ENCODE assay signal across 24 cellular contexts in the genomic region with DNA sequence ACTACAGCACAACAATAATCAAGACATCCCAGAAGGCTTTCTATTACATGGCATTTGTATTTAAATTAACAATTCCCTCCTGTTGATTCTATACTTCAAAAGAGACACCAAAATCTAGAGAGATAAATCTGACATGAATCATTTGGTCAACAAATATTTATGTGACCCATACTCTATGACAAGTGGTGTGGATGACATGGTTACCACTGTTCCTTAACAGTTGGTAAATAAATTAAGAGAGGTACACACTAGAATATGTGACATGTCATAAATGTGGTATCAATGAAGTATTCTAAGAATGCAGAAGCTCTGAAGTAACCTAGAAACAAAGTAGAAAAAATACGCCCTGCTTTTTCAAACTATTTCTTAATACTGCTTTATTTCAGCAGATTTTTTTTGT.
DNase-seq lines count a peak whose midpoint lies in the region; ATAC-seq, FAIRE-seq and TF ChIP-seq lines count a peak whose summit lies in the region.
"Had no signal": no experiment of that assay in that cellular context is flagged by ENCODE, and none has a peak within 500 bp of the region (broad histone marks: within the 10 kb centered on the region; RNA-seq: fewer than 3 reads in every experiment).

No MANE protein-coding gene starts in this region.

- H3K27ac Mint-ChIP-seq in activated T-cell treated with anti-CD3 and anti-CD28 coated beads, Interleukin-2, amount 50 U/mL, for 24 hours, result no peak overlapping the region
- H3K27ac Mint-ChIP-seq: activated CD8-positive, alpha-beta T cell treated with anti-CD3 and anti-CD28 coated beads, Interleukin-2, amount 10 ng/mL, durations not matched to agents 7 days and 5 days; T-helper 1 cell treated with Interleukin-12 subunit alpha and Interleukin-12 subunit beta and Interleukin-4 antibody, amounts not matched to agents 30 μg/mL and 1 μg/mL, for 36 hours had no signal

- no peaks in the 10 kb centered on the region for H3K27me3 Mint-ChIP-seq in activated T-cell treated with anti-CD3 and anti-CD28 coated beads, Interleukin-2, amount 50 U/mL, for 4 hours (ENCODE audit: low read depth)
- no peaks in the 10 kb centered on the region for H3K27me3 Mint-ChIP-seq in activated T-cell treated with anti-CD3 and anti-CD28 coated beads, Interleukin-2, amount 50 U/mL, for 24 hours

- 93% methylated on average over 1 of the region's 1 CpG for WGBS in HepG2 (ENCODE audit: low lambda C conversion rate)
- WGBS in right lobe of liver (ENCODE audit: insufficient coverage, low coverage, low lambda C conversion rate, missing lambda C conversion rate), result 84% methylated on average over 1 of the region's 1 CpG
- no CpG with 5 or more reads among the region's 1 CpG for WGBS in mesenchymal stem cell

- H3K18ac ChIP-seq in mesenchymal stem cell (ENCODE audit: low read depth in 1 of 2, low read length in 2 of 2), result no peak overlapping the region

- peaks cover 9% of the 10 kb centered on the region for H3K4me1 ChIP-seq in HepG2 (ENCODE audit: insufficient read depth, low read length)
- peaks cover 0 to 3% (median 0%) of the 10 kb centered on the region in 4 donors for H3K4me1 ChIP-seq in right lobe of liver
- peaks cover 34% of the 10 kb centered on the region for H3K4me1 ChIP-seq in SJSA1 (replicated peaks)
- no peaks in the 10 kb centered on the region for H3K4me1 ChIP-seq in mesenchymal stem cell (ENCODE audit: control insufficient read depth, insufficient read depth, low read depth, low read length)
- H3K4me1 ChIP-seq: SJCRH30, upper lobe of left lung had no signal

- CTCF ChIA-PET in HepG2 (lab: Yijun Ruan, JAX; ENCODE audit: low intra/inter-chr PET ratio, low total read pairs), result no interaction called here

- no peak for TF ChIP-seq RAD21 in HepG2 (CRISPR knock-in tag; IDR thresholded peaks at IDR 0.05)

- TF ChIP-seq CTCF in HepG2 (CRISPR knock-in tag; IDR thresholded peaks at IDR 0.05), result no peak
- no peak for TF ChIP-seq CTCF in right lobe of liver (IDR thresholded peaks at IDR 0.05)
- no peak for TF ChIP-seq CTCF in fibroblast of the aortic adventitia (IDR thresholded peaks at IDR 0.05; ENCODE audit: insufficient read depth, low read length)

- H2BK15ac ChIP-seq in mesenchymal stem cell (ENCODE audit: low read depth, poor library complexity, severe bottlenecking), result no peak overlapping the region

- intact Hi-C loops in HepG2 (cut with micrococcal nuclease; ENCODE audit: unreplicated experiment) (no loop called here), right lobe of liver (cut with DNase I) (no loop called here)

- POLR2A ChIA-PET in HepG2 (lab: Yijun Ruan, JAX), result no interaction called here

- H3K23ac ChIP-seq in mesenchymal stem cell (ENCODE audit: low read length in 2 of 2), result no peak overlapping the region

- no peaks in the 10 kb centered on the region for H4K20me1 ChIP-seq in HepG2 (ENCODE audit: insufficient read depth, low read length)

- H3K79me2 ChIP-seq in HepG2 (ENCODE audit: insufficient read depth, low read length), result no peaks in the 10 kb centered on the region

- H3K36me3 ChIP-seq in HepG2 (replicated peaks in 1 of 2; ENCODE audit: control insufficient read depth in 1 of 2, insufficient read depth in 2 of 2, low read length in 2 of 2) (no peaks in the 10 kb centered on the region; a peak in 1 of 5 replicates), right lobe of liver (no peaks in the 10 kb centered on the region), SJSA1 (no peaks in the 10 kb centered on the region), mesenchymal stem cell (ENCODE audit: control insufficient read depth in 1 of 2, insufficient read depth in 2 of 2, low read depth in 1 of 2, low read length in 2 of 2) (peaks cover 0 to 2% of the 10 kb centered on the region in 2 experiments)
- H3K36me3 ChIP-seq: cardiac muscle cell, SJCRH30, upper lobe of left lung had no signal

- H3K27ac ChIP-seq in HepG2 (ENCODE audit: extremely low read length, insufficient read depth, low read length), result no peak overlapping the region
- no peak overlapping the region for H3K27ac ChIP-seq in right lobe of liver
- H3K27ac ChIP-seq in SJSA1, result peak overlapping the region; percentile 92
- H3K27ac ChIP-seq in mesenchymal stem cell (ENCODE audit: low read length, poor library complexity, severe bottlenecking), result no peak overlapping the region
- H3K27ac ChIP-seq: cardiac muscle cell, SJCRH30, upper lobe of left lung had no signal

- BruUV-seq in HepG2 (replicated peaks; lab: Mats Ljungman, UMichigan), result no TSS peak

- H3K4me1 Mint-ChIP-seq in activated T-cell treated with anti-CD3 and anti-CD28 coated beads, Interleukin-2, amount 50 U/mL, for 4 hours (ENCODE audit: low read depth), result no peaks in the 10 kb centered on the region
- no peaks in the 10 kb centered on the region for H3K4me1 Mint-ChIP-seq in activated T-cell treated with anti-CD3 and anti-CD28 coated beads, Interleukin-2, amount 50 U/mL, for 24 hours (ENCODE audit: low read depth)

- H3K79me1 ChIP-seq in mesenchymal stem cell (replicated peaks; ENCODE audit: low read length, poor library complexity, severe bottlenecking), result no peaks in the 10 kb centered on the region

- FAIRE-seq in HepG2 (lab: Jason Lieb, UNC), result no peak
- FAIRE-seq: endometrium, RCC 7860 had no signal

- H3K9me3 ChIP-seq in HepG2 (ENCODE audit: low read length) (no peaks in the 10 kb centered on the region), right lobe of liver (no peaks in the 10 kb centered on the region), SJSA1 (replicated peaks) (no peaks in the 10 kb centered on the region), mesenchymal stem cell (ENCODE audit: control insufficient read depth, low read length) (no peaks in the 10 kb centered on the region)
- H3K9me3 ChIP-seq: SJCRH30, upper lobe of left lung had no signal

- peaks cover 5% of the 10 kb centered on the region for H3K36me3 Mint-ChIP-seq in activated T-cell treated with anti-CD3 and anti-CD28 coated beads, Interleukin-2, amount 50 U/mL, for 4 hours (ENCODE audit: insufficient read depth)
- no peaks in the 10 kb centered on the region for H3K36me3 Mint-ChIP-seq in activated T-cell treated with anti-CD3 and anti-CD28 coated beads, Interleukin-2, amount 50 U/mL, for 24 hours (ENCODE audit: low read depth)

- H3K4me2 ChIP-seq in HepG2 (ENCODE audit: low read depth, low read length) (no peak overlapping the region), mesenchymal stem cell (ENCODE audit: low read length, poor library complexity, severe bottlenecking) (no peak overlapping the region)
- H3K4me2 ChIP-seq: smooth muscle cell had no signal

- no peak overlapping the region for H3K14ac ChIP-seq in mesenchymal stem cell (ENCODE audit: low read length in 2 of 2)

- no peak overlapping the region for H3K4me3 Mint-ChIP-seq in activated T-cell treated with anti-CD3 and anti-CD28 coated beads, Interleukin-2, amount 50 U/mL, for 4 hours
- no peak overlapping the region for H3K4me3 Mint-ChIP-seq in activated T-cell treated with anti-CD3 and anti-CD28 coated beads, Interleukin-2, amount 50 U/mL, for 24 hours
- H3K4me3 Mint-ChIP-seq: activated CD8-positive, alpha-beta T cell treated with anti-CD3 and anti-CD28 coated beads, Interleukin-2, amount 10 ng/mL, durations not matched to agents 7 days and 5 days; T-helper 1 cell treated with Interleukin-12 subunit alpha and Interleukin-12 subunit beta and Interleukin-4 antibody, amounts not matched to agents 30 μg/mL and 1 μg/mL, for 36 hours had no signal

- no peak for TF ChIP-seq POLR2A in HepG2 (IDR thresholded peaks at IDR 0.05; ENCODE audit: insufficient read depth in 1 of 2, low read depth in 2 of 2, low read length in 2 of 2)
- TF ChIP-seq POLR2A in right lobe of liver (IDR thresholded peaks at IDR 0.05), result no peak

- no peak overlapping the region for H3K4ac ChIP-seq in mesenchymal stem cell (ENCODE audit: low read depth in 1 of 2, low read length in 2 of 2)

- no peak overlapping the region for H2BK120ac ChIP-seq in mesenchymal stem cell (ENCODE audit: low read depth, low read length)

- H2AK5ac ChIP-seq in mesenchymal stem cell (ENCODE audit: low read length, severe bottlenecking), result no peak overlapping the region

- H3K4me3 ChIP-seq in HepG2 (replicated peaks in 1 of 3; ENCODE audit: insufficient read depth in 1 of 3, low read depth in 2 of 3, low read length in 3 of 3) (no peak overlapping the region), right lobe of liver (no peak overlapping the region), SJSA1 (no peak overlapping the region), fibroblast of the aortic adventitia (ENCODE audit: low read depth, low read length) (no peak overlapping the region), mesenchymal stem cell (ENCODE audit: insufficient read depth in 1 of 2, low read depth in 1 of 2, low read length in 2 of 2) (no peak overlapping the region)
- H3K4me3 ChIP-seq: cardiac muscle cell, SJCRH30, smooth muscle cell, upper lobe of left lung had no signal

- ATAC-seq in HepG2, result no peak
- no peak for ATAC-seq in right lobe of liver
- no peak for ATAC-seq in activated T-cell treated with anti-CD3 and anti-CD28 coated beads, Interleukin-2, amount 50 U/mL, for 4 hours
- ATAC-seq in GM19397 (IDR thresholded peaks at IDR 0.05; ENCODE audit: unreplicated experiment), result no peak
- ATAC-seq: activated CD8-positive, alpha-beta T cell treated with anti-CD3 and anti-CD28 coated beads, Interleukin-2, amount 10 ng/mL, durations not matched to agents 7 days and 5 days had no signal

- no peak overlapping the region for H4K8ac ChIP-seq in mesenchymal stem cell (ENCODE audit: low read length)

- no peak overlapping the region for H3K9ac ChIP-seq in HepG2 (ENCODE audit: insufficient read depth, low read depth, low read length)
- no peak overlapping the region for H3K9ac ChIP-seq in mesenchymal stem cell (ENCODE audit: low read length)

- no peak overlapping the region for H2BK12ac ChIP-seq in mesenchymal stem cell (ENCODE audit: low read length in 2 of 2)

- H3K27me3 ChIP-seq in HepG2 (ENCODE audit: control insufficient read depth in 1 of 2, insufficient read depth in 2 of 2, low read length in 2 of 2) (no peaks in the 10 kb centered on the region), right lobe of liver (no peaks in the 10 kb centered on the region), SJSA1 (replicated peaks) (no peaks in the 10 kb centered on the region), mesenchymal stem cell (ENCODE audit: control insufficient read depth in 1 of 2, insufficient read depth in 1 of 2, low read length in 2 of 2) (no peaks in the 10 kb centered on the region)
- H3K27me3 ChIP-seq: cardiac muscle cell, SJCRH30, upper lobe of left lung had no signal

- in situ Hi-C loops in HepG2 (cut with HindIII; ENCODE audit: extremely low pct_ligation_motif_present, low pct_unique_long_range_greater_than_20kb), result loop anchor here (10.0 kb wide), 2 partner anchors 646 to 1026 kb away; no protein-coding TSS in a partner anchor

- TF ChIP-seq EP300 in HepG2 (IDR thresholded peaks at IDR 0.05; ENCODE audit: low read depth in 2 of 2, low read length in 2 of 2) (no peak), HepG2 (CRISPR knock-in tag; IDR thresholded peaks at IDR 0.05; ENCODE audit: borderline replicate concordance) (no peak)

- H2AFZ ChIP-seq in HepG2 (ENCODE audit: low read length) (no peak overlapping the region), mesenchymal stem cell (ENCODE audit: low read depth, low read length) (no peak overlapping the region)

- no peaks in the 10 kb centered on the region for H3K9me3 Mint-ChIP-seq in activated T-cell treated with anti-CD3 and anti-CD28 coated beads, Interleukin-2, amount 50 U/mL, for 4 hours
- no peaks in the 10 kb centered on the region for H3K9me3 Mint-ChIP-seq in activated T-cell treated with anti-CD3 and anti-CD28 coated beads, Interleukin-2, amount 50 U/mL, for 24 hours
- H3K9me3 Mint-ChIP-seq: T-helper 1 cell treated with Interleukin-12 subunit alpha and Interleukin-12 subunit beta and Interleukin-4 antibody, amounts not matched to agents 30 μg/mL and 1 μg/mL, for 36 hours had no signal

- H4K91ac ChIP-seq in mesenchymal stem cell (ENCODE audit: low read length), result no peak overlapping the region

- no peak overlapping the region for H2BK5ac ChIP-seq in mesenchymal stem cell (ENCODE audit: low read depth, low read length, poor library complexity, severe bottlenecking)

- peak; percentile 36 for DNase-seq in HepG2 (ENCODE audit: low spot score)
- DNase-seq in right lobe of liver, result no peak
- DNase-seq in SJSA1 (ENCODE audit: low read depth in 1 of 2, low spot score in 2 of 2), result peak in 1 of 2 experiments; percentile 61
- DNase-seq in fibroblast of the aortic adventitia (ENCODE audit: low read depth), result peak; percentile 16
- no peak for DNase-seq in activated T-cell treated with anti-CD3 and anti-CD28 coated beads, Interleukin-2, amount 50 U/mL, for 4 hours
- DNase-seq in activated T-cell treated with anti-CD3 and anti-CD28 coated beads, Interleukin-2, amount 50 U/mL, for 24 hours, result no peak
- no peak for DNase-seq in mesenchymal stem cell
- DNase-seq: 8988T; activated CD8-positive, alpha-beta T cell treated with anti-CD3 and anti-CD28 coated beads, Interleukin-2, amount 10 ng/mL, durations not matched to agents 7 days and 5 days; activated gamma-delta T cell; activated T-cell treated with anti-CD3 and anti-CD28 coated beads for 4 hours; dermis blood vessel endothelial cell; KG1; NCI-H187; NCI-H69; SJCRH30; stimulated activated CD4-positive, alpha-beta T cell treated with anti-CD3 and anti-CD28 coated beads, Interleukin-2, amount 100 ng/mL, for 24 hours; upper lobe of left lung had no signal

Comparison
In these comparisons a context has a peak if more than half of its experiments do, and no peak if none do; other contexts are left out.
1. DNase-seq: peak in HepG2 (single experiment) and fibroblast of the aortic adventitia (single experiment); none in right lobe of liver (0 of 3), activated T-cell treated with anti-CD3 and anti-CD28 coated beads, Interleukin-2, amount 50 U/mL, for 4 hours (single experiment), activated T-cell treated with anti-CD3 and anti-CD28 coated beads, Interleukin-2, amount 50 U/mL, for 24 hours (single experiment) and mesenchymal stem cell (single experiment).